ENCODE assay signal across 1 cellular context in genomic region chr4:113145519-113146291, GRCh38.
TF ChIP-seq lines count a peak whose summit lies in the region.

No MANE protein-coding gene starts in this region.

TF ChIP-seq in HepG2, 621 proteins besides CTCF, POLR2A, EP300 and RAD21 (continued from another document and continues in another):
- TF ChIP-seq, protein P1, sequence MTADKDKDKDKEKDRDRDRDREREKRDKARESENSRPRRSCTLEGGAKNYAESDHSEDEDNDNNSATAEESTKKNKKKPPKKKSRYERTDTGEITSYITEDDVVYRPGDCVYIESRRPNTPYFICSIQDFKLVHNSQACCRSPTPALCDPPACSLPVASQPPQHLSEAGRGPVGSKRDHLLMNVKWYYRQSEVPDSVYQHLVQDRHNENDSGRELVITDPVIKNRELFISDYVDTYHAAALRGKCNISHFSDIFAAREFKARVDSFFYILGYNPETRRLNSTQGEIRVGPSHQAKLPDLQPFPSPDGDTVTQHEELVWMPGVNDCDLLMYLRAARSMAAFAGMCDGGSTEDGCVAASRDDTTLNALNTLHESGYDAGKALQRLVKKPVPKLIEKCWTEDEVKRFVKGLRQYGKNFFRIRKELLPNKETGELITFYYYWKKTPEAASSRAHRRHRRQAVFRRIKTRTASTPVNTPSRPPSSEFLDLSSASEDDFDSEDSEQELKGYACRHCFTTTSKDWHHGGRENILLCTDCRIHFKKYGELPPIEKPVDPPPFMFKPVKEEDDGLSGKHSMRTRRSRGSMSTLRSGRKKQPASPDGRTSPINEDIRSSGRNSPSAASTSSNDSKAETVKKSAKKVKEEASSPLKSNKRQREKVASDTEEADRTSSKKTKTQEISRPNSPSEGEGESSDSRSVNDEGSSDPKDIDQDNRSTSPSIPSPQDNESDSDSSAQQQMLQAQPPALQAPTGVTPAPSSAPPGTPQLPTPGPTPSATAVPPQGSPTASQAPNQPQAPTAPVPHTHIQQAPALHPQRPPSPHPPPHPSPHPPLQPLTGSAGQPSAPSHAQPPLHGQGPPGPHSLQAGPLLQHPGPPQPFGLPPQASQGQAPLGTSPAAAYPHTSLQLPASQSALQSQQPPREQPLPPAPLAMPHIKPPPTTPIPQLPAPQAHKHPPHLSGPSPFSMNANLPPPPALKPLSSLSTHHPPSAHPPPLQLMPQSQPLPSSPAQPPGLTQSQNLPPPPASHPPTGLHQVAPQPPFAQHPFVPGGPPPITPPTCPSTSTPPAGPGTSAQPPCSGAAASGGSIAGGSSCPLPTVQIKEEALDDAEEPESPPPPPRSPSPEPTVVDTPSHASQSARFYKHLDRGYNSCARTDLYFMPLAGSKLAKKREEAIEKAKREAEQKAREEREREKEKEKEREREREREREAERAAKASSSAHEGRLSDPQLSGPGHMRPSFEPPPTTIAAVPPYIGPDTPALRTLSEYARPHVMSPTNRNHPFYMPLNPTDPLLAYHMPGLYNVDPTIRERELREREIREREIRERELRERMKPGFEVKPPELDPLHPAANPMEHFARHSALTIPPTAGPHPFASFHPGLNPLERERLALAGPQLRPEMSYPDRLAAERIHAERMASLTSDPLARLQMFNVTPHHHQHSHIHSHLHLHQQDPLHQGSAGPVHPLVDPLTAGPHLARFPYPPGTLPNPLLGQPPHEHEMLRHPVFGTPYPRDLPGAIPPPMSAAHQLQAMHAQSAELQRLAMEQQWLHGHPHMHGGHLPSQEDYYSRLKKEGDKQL (CRISPR knock-in tag; IDR thresholded peaks at IDR 0.05; ENCODE audit: low read depth) = no peak
- TF ChIP-seq FUBP1 (CRISPR knock-in tag; IDR thresholded peaks at IDR 0.05; ENCODE audit: borderline replicate concordance) = no peak
- TF ChIP-seq MXI1 (IDR thresholded peaks at IDR 0.05; ENCODE audit: borderline replicate concordance, low read depth, low read length) = peak; percentile 85; the same call in 1 of the 3 replicates
- TF ChIP-seq, protein P2, sequence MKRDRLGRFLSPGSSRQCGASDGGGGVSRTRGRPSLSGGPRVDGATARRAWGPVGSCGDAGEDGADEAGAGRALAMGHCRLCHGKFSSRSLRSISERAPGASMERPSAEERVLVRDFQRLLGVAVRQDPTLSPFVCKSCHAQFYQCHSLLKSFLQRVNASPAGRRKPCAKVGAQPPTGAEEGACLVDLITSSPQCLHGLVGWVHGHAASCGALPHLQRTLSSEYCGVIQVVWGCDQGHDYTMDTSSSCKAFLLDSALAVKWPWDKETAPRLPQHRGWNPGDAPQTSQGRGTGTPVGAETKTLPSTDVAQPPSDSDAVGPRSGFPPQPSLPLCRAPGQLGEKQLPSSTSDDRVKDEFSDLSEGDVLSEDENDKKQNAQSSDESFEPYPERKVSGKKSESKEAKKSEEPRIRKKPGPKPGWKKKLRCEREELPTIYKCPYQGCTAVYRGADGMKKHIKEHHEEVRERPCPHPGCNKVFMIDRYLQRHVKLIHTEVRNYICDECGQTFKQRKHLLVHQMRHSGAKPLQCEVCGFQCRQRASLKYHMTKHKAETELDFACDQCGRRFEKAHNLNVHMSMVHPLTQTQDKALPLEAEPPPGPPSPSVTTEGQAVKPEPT (CRISPR knock-in tag; IDR thresholded peaks at IDR 0.05; ENCODE audit: low read depth) = peak; percentile 46; the same call in 1 of the 2 replicates
- peak; percentile 22; the same call in 1 of the 2 replicates for TF ChIP-seq CREM (IDR thresholded peaks at IDR 0.05)
- TF ChIP-seq CREM (CRISPR knock-in tag; IDR thresholded peaks at IDR 0.05) = no peak
- 0 out of 2 replicates have a peak, but pooled peaks have one; percentile 48 for TF ChIP-seq LCORL (IDR thresholded peaks at IDR 0.05)
- TF ChIP-seq LCORL (CRISPR knock-in tag; IDR thresholded peaks at IDR 0.05) = peak; percentile 2; the same call in 1 of the 2 replicates
- TF ChIP-seq ATM (IDR thresholded peaks at IDR 0.05; ENCODE audit: borderline replicate concordance) = 0 out of 2 replicates have a peak, but pooled peaks have one; percentile 21
- TF ChIP-seq PAX8 (CRISPR knock-in tag; IDR thresholded peaks at IDR 0.05; ENCODE audit: borderline replicate concordance) = no peak
- no peak for TF ChIP-seq ZNF549 (CRISPR knock-in tag; IDR thresholded peaks at IDR 0.05)
- peak; percentile 56 for TF ChIP-seq RARA (CRISPR knock-in tag; IDR thresholded peaks at IDR 0.05)
- TF ChIP-seq ZNF33A (CRISPR knock-in tag; IDR thresholded peaks at IDR 0.05; ENCODE audit: borderline replicate concordance) = no peak
- TF ChIP-seq ZNF33B (CRISPR knock-in tag; IDR thresholded peaks at IDR 0.05) = 0 out of 2 replicates have a peak, but pooled peaks have one; percentile 47
- TF ChIP-seq MAX (IDR thresholded peaks at IDR 0.05) = peak; percentile 89
- peak; percentile 79 for TF ChIP-seq DRAP1 (CRISPR knock-in tag; IDR thresholded peaks at IDR 0.05)
- TF ChIP-seq, protein P3, sequence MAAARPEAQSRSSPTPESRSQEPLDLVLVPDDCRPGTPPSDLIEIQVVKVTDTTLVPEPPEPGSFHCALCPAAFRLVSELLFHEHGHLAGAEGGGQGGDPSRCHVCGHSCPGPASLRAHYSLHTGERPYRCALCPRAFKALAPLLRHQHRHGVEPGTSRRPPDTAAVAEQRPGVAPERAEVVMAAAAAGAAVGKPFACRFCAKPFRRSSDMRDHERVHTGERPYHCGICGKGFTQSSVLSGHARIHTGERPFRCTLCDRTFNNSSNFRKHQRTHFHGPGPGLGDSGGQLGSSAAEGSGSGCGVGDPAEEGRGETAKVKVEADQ (CRISPR knock-in tag; IDR thresholded peaks at IDR 0.05; ENCODE audit: borderline replicate concordance) = peak; percentile 28; the same call in 1 of the 2 replicates
- TF ChIP-seq, protein P4, sequence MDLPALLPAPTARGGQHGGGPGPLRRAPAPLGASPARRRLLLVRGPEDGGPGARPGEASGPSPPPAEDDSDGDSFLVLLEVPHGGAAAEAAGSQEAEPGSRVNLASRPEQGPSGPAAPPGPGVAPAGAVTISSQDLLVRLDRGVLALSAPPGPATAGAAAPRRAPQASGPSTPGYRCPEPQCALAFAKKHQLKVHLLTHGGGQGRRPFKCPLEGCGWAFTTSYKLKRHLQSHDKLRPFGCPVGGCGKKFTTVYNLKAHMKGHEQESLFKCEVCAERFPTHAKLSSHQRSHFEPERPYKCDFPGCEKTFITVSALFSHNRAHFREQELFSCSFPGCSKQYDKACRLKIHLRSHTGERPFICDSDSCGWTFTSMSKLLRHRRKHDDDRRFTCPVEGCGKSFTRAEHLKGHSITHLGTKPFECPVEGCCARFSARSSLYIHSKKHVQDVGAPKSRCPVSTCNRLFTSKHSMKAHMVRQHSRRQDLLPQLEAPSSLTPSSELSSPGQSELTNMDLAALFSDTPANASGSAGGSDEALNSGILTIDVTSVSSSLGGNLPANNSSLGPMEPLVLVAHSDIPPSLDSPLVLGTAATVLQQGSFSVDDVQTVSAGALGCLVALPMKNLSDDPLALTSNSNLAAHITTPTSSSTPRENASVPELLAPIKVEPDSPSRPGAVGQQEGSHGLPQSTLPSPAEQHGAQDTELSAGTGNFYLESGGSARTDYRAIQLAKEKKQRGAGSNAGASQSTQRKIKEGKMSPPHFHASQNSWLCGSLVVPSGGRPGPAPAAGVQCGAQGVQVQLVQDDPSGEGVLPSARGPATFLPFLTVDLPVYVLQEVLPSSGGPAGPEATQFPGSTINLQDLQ (CRISPR knock-in tag; IDR thresholded peaks at IDR 0.05) = no peak
- no peak for TF ChIP-seq GABPA (IDR thresholded peaks at IDR 0.05; ENCODE audit: low read depth, low read length)
- peak; percentile 81 for TF ChIP-seq GABPA (CRISPR knock-in tag; IDR thresholded peaks at IDR 0.05; ENCODE audit: low read depth)
- TF ChIP-seq ZNF598 (CRISPR knock-in tag; IDR thresholded peaks at IDR 0.05; ENCODE audit: borderline replicate concordance) = 0 out of 2 replicates have a peak, but pooled peaks have one; percentile 79
- TF ChIP-seq, protein P5, sequence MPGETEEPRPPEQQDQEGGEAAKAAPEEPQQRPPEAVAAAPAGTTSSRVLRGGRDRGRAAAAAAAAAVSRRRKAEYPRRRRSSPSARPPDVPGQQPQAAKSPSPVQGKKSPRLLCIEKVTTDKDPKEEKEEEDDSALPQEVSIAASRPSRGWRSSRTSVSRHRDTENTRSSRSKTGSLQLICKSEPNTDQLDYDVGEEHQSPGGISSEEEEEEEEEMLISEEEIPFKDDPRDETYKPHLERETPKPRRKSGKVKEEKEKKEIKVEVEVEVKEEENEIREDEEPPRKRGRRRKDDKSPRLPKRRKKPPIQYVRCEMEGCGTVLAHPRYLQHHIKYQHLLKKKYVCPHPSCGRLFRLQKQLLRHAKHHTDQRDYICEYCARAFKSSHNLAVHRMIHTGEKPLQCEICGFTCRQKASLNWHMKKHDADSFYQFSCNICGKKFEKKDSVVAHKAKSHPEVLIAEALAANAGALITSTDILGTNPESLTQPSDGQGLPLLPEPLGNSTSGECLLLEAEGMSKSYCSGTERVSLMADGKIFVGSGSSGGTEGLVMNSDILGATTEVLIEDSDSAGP (CRISPR knock-in tag; IDR thresholded peaks at IDR 0.05; ENCODE audit: borderline replicate concordance) = peak; percentile 70
- no peak for TF ChIP-seq ZNF335 (CRISPR knock-in tag; IDR thresholded peaks at IDR 0.05)
- TF ChIP-seq SRF (IDR thresholded peaks at IDR 0.05; ENCODE audit: low read depth, low read length) = no peak
- TF ChIP-seq RFX3 (CRISPR knock-in tag; IDR thresholded peaks at IDR 0.05) = no peak
- 0 out of 2 replicates have a peak, but pooled peaks have one; percentile 35 for TF ChIP-seq ZNF331 (CRISPR knock-in tag; IDR thresholded peaks at IDR 0.05)
- peak; percentile 84; the same call in 1 of the 2 replicates for TF ChIP-seq ZNF292 (CRISPR knock-in tag; IDR thresholded peaks at IDR 0.05; ENCODE audit: borderline replicate concordance, low read depth)
- TF ChIP-seq, protein P6, sequence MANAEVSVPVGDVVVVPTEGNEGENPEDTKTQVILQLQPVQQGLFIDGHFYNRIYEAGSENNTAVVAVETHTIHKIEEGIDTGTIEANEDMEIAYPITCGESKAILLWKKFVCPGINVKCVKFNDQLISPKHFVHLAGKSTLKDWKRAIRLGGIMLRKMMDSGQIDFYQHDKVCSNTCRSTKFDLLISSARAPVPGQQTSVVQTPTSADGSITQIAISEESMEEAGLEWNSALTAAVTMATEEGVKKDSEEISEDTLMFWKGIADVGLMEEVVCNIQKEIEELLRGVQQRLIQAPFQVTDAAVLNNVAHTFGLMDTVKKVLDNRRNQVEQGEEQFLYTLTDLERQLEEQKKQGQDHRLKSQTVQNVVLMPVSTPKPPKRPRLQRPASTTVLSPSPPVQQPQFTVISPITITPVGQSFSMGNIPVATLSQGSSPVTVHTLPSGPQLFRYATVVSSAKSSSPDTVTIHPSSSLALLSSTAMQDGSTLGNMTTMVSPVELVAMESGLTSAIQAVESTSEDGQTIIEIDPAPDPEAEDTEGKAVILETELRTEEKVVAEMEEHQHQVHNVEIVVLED (CRISPR knock-in tag; IDR thresholded peaks at IDR 0.05; ENCODE audit: borderline replicate concordance) = no peak
- no peak for TF ChIP-seq ZNF235 (CRISPR knock-in tag; IDR thresholded peaks at IDR 0.05; ENCODE audit: borderline replicate concordance)
- TF ChIP-seq NR2F6 (IDR thresholded peaks at IDR 0.05) = no peak
- TF ChIP-seq NR2F6 (CRISPR knock-in tag; IDR thresholded peaks at IDR 0.05) = 0 out of 2 replicates have a peak, but pooled peaks have one; percentile 9
- TF ChIP-seq YEATS2 (CRISPR knock-in tag; IDR thresholded peaks at IDR 0.05; ENCODE audit: borderline replicate concordance) = peak; percentile 74; the same call in 1 of the 2 replicates
- 0 out of 2 replicates have a peak, but pooled peaks have one; percentile 28 for TF ChIP-seq MIER2 (CRISPR knock-in tag; IDR thresholded peaks at IDR 0.05)
- TF ChIP-seq CHCHD3 (CRISPR knock-in tag; IDR thresholded peaks at IDR 0.05) = no peak
- TF ChIP-seq ELF1 (CRISPR knock-in tag; IDR thresholded peaks at IDR 0.05) = peak; percentile 77
